In the genomic region with DNA sequence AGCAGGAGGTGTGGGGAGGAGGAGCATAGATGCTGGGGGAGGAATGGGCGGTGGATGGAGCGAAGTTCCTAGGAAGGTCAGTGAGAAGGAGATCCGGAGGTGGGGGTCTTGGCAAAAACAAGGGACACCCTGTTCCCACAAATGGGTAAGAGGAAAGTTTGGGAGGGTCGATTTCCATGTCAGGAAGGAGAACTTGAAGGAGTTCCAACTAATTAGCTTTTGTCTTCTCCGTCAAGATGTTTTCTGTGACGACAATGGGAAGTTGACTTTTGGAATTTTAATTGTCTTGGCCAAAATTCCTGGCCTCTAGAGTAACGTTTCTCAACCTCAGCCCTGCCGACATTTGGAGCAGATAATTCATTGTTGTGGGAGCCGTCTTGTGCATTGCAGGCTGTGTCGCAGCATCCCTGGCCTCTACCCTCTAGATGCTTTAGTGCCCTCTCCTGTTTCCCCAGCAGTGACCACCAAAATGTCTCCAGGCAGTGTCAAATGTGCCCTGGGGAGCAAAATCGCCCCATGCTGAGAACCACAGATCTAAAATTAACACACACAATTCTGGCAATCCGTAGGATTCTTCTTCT, we compare ENCODE assay signal across 9 cellular contexts.
A peak's percentile ranks its signal among the peaks of the same experiment; 100 is the strongest.
DNase-seq lines count a peak whose midpoint lies in the region; ATAC-seq and TF ChIP-seq lines count a peak whose summit lies in the region.
"Had no signal": no experiment of that assay in that cellular context is flagged by ENCODE, and none has a peak within 500 bp of the region (broad histone marks: within the 10 kb centered on the region; RNA-seq: fewer than 3 reads in every experiment).

No MANE protein-coding gene starts in this region.

- no TSS peak for BruUV-seq in A673 (replicated peaks; lab: Mats Ljungman, UMichigan)

- H3K27me3 ChIP-seq in SK-N-SH (ENCODE audit: insufficient read depth) (no peaks in the 10 kb centered on the region), prostate gland (replicated peaks; ENCODE audit: insufficient read depth) (no peaks in the 10 kb centered on the region), A673 (replicated peaks; ENCODE audit: insufficient read depth, low read depth, low read length, poor library complexity) (no peaks in the 10 kb centered on the region)

- H3K36me3 ChIP-seq in SK-N-SH (replicated peaks in 1 of 2; ENCODE audit: control insufficient read depth in 1 of 2, insufficient read depth in 2 of 2, low read length in 1 of 2) (no peaks in the 10 kb centered on the region), prostate gland (no peaks in the 10 kb centered on the region), A673 (ENCODE audit: insufficient read depth, low read length, poor library complexity, severe bottlenecking) (no peaks in the 10 kb centered on the region)

- no peak overlapping the region for H3K9ac ChIP-seq in SK-N-SH

- TF ChIP-seq EP300 in SK-N-SH (IDR thresholded peaks at IDR 0.05; ENCODE audit: borderline replicate concordance in 1 of 2, low read depth in 1 of 2, low read length in 1 of 2): no peak

- no peaks in the 10 kb centered on the region for H4K20me1 ChIP-seq in SK-N-SH (ENCODE audit: insufficient read depth)

- H3K27ac ChIP-seq in SK-N-SH (ENCODE audit: low read depth in 2 of 2, low read length in 1 of 2) (peak overlapping the region in 1 of 2 experiments; percentile 42; a peak in 2 of 4 replicates), prostate gland (peak overlapping the region; percentile 24 to 50), A673 (ENCODE audit: low read depth, low read length, poor library complexity, severe bottlenecking) (no peak overlapping the region)

- no peak overlapping the region for H2AFZ ChIP-seq in SK-N-SH (ENCODE audit: low read depth)

- H3K9me3 ChIP-seq in SK-N-SH: no peaks in the 10 kb centered on the region
- H3K9me3 ChIP-seq in prostate gland: no peaks in the 10 kb centered on the region
- H3K9me3 ChIP-seq in A673 (ENCODE audit: low read depth, low read length, poor library complexity, severe bottlenecking): no peaks in the 10 kb centered on the region

- no peak for ATAC-seq in GM21447 (IDR thresholded peaks at IDR 0.05; ENCODE audit: unreplicated experiment)

- H3K9me2 ChIP-seq in SK-N-SH: no peaks in the 10 kb centered on the region

- H3K4me3 ChIP-seq in SK-N-SH (ENCODE audit: low read depth in 2 of 2, low read length in 1 of 2): no peak overlapping the region
- H3K4me3 ChIP-seq in prostate gland: no peak overlapping the region
- no peak overlapping the region for H3K4me3 ChIP-seq in A673 (ENCODE audit: low read depth, low read length, poor library complexity, severe bottlenecking)

- no peak overlapping the region for H3K4me2 ChIP-seq in SK-N-SH

- H3K79me2 ChIP-seq in SK-N-SH (ENCODE audit: insufficient read depth): peaks cover 21% of the 10 kb centered on the region

- DNase-seq in EH (ENCODE audit: low read depth) (peak; percentile 95), SK-N-SH (no peak), fibroblast of gingiva (ENCODE audit: low read depth) (peak; percentile 99), prostate gland (ENCODE audit: low spot score) (peak; percentile 5), A673 (ENCODE audit: low spot score) (no peak), GOT3 (lab: John Stamatoyannopoulos, UW) (no peak), NCI-H82 treated with DMSO at 0.1 percent for 48 hours (lab: John Stamatoyannopoulos, UW; ENCODE audit: unreplicated experiment) (no peak)
- DNase-seq: NCI-H1105 had no signal

- H3K4me1 ChIP-seq in SK-N-SH (ENCODE audit: control insufficient read depth in 1 of 2, insufficient read depth in 2 of 2, low read depth in 1 of 2, low read length in 1 of 2): peaks cover 7 to 18% of the 10 kb centered on the region in 2 experiments; a peak in 3 of 4 replicates
- H3K4me1 ChIP-seq in prostate gland (replicated peaks): no peaks in the 10 kb centered on the region
- H3K4me1 ChIP-seq in A673 (ENCODE audit: insufficient read depth, low read length, poor library complexity, severe bottlenecking): peaks cover 43% of the 10 kb centered on the region

- WGBS in SK-N-SH (ENCODE audit: low lambda C conversion rate): 60% methylated on average over 12 of the region's 12 CpGs
- WGBS in prostate gland: 17% methylated on average over 12 of the region's 12 CpGs

- H3F3A ChIP-seq in SK-N-SH (replicated peaks; ENCODE audit: insufficient read depth): no peaks in the 10 kb centered on the region

- no peak for TF ChIP-seq POLR2A in prostate gland (IDR thresholded peaks at IDR 0.05)

- intact Hi-C loops in prostate gland (cut with DNase I) (loop anchor here (2.0 to 10.0 kb wide), 2 partner anchors 95 to 131 kb away; no protein-coding TSS in a partner anchor), A673 (cut with micrococcal nuclease; ENCODE audit: unreplicated experiment) (loop anchor here (10.0 kb wide), 1 partner anchor 211 kb away; no protein-coding TSS in a partner anchor)

- TF ChIP-seq CTCF in SK-N-SH (IDR thresholded peaks at IDR 0.05) (no peak), prostate gland (IDR thresholded peaks at IDR 0.05) (no peak), A673 (conservative IDR thresholded peaks at IDR 0.05; ENCODE audit: low read depth, low read length) (no peak)

- TF ChIP-seq RAD21 in SK-N-SH (IDR thresholded peaks at IDR 0.05; ENCODE audit: low read length): no peak

- CTCF ChIA-PET in SK-N-SH (lab: Yijun Ruan, JAX): interaction anchor here (0.9 to 14.5 kb wide), 18 partner anchors 10 to 219 kb away, joined by 3 to 284 read pairs (median 17); a partner anchor contains a TSS
- CTCF ChIA-PET in A673 (lab: Charles Lee): interaction anchor here (0.7 to 1.8 kb wide), 2 partner anchors 100 to 730 kb away, joined by 4 to 12 read pairs; no protein-coding TSS in a partner anchor

- POLR2A ChIA-PET in SK-N-SH (lab: Yijun Ruan, JAX) (interaction anchor here (2.0 kb wide), 1 partner anchor 96 kb away, joined by 13 read pairs; no protein-coding TSS in a partner anchor), A673 (lab: Charles Lee; ENCODE audit: low non-redundant PET) (no interaction called here)

TF ChIP-seq in SK-N-SH, 30 proteins besides CTCF, POLR2A, EP300 and RAD21:
- TF ChIP-seq, protein P1, sequence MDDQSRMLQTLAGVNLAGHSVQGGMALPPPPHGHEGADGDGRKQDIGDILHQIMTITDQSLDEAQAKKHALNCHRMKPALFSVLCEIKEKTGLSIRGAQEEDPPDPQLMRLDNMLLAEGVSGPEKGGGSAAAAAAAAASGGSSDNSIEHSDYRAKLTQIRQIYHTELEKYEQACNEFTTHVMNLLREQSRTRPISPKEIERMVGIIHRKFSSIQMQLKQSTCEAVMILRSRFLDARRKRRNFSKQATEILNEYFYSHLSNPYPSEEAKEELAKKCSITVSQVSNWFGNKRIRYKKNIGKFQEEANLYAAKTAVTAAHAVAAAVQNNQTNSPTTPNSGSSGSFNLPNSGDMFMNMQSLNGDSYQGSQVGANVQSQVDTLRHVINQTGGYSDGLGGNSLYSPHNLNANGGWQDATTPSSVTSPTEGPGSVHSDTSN (IDR thresholded peaks at IDR 0.05): peak; percentile 4; the same call in 1 of the 2 replicates
- TF ChIP-seq, protein P2, sequence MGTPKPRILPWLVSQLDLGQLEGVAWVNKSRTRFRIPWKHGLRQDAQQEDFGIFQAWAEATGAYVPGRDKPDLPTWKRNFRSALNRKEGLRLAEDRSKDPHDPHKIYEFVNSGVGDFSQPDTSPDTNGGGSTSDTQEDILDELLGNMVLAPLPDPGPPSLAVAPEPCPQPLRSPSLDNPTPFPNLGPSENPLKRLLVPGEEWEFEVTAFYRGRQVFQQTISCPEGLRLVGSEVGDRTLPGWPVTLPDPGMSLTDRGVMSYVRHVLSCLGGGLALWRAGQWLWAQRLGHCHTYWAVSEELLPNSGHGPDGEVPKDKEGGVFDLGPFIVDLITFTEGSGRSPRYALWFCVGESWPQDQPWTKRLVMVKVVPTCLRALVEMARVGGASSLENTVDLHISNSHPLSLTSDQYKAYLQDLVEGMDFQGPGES (IDR thresholded peaks at IDR 0.05; ENCODE audit: low read depth, low read length): no peak
TF ChIP-seq in SK-N-SH: peak in this region for 1.

Comparison
In these comparisons a context has a peak if more than half of its experiments do, and no peak if none do; other contexts are left out.
1. DNase-seq: peak in EH (single experiment), fibroblast of gingiva (single experiment) and prostate gland (single experiment); none in SK-N-SH (single experiment), A673 (single experiment), GOT3 (single experiment) and NCI-H82 treated with DMSO at 0.1 percent for 48 hours (single experiment).